25 cellular contexts compared by ENCODE assay signal in genomic region chr13:29877456-29878096, GRCh38. TPM values are rescaled to one million over a fixed set of nuclear protein-coding genes. Genes with fewer than 3 reads are reported as not detected.
DNase-seq lines count a peak whose midpoint lies in the region; ATAC-seq and TF ChIP-seq lines count a peak whose summit lies in the region.
"Had no signal": no experiment of that assay in that cellular context is flagged by ENCODE, and none has a peak within 500 bp of the region (broad histone marks: within the 10 kb centered on the region; RNA-seq: fewer than 3 reads in every experiment).

No MANE protein-coding gene starts in this region.

- H3K23ac ChIP-seq in IMR-90 (ENCODE audit: low read depth, low read length), result no peak overlapping the region

- no peak overlapping the region for H4K8ac ChIP-seq in IMR-90 (ENCODE audit: low read depth in 2 of 2, low read length in 2 of 2)

- no peaks in the 10 kb centered on the region for H3K36me3 ChIP-seq in IMR-90 (ENCODE audit: control insufficient read depth, insufficient read depth, low read length)
- H3K36me3 ChIP-seq in mucosa of rectum (ENCODE audit: control insufficient read depth in 2 of 2, insufficient read depth in 2 of 2, low read length in 2 of 2), result no peaks in the 10 kb centered on the region
- H3K36me3 ChIP-seq: BLaER1, heart left ventricle, left lung, thyroid gland had no signal

- H2BK120ac ChIP-seq in IMR-90 (ENCODE audit: low read depth, low read length), result no peak overlapping the region

- H3K9ac ChIP-seq in IMR-90 (ENCODE audit: low read depth, low read length), result no peak overlapping the region
- no peak overlapping the region for H3K9ac ChIP-seq in mucosa of rectum (ENCODE audit: low read depth in 1 of 2, low read length in 2 of 2)
- H3K9ac ChIP-seq: BLaER1, KMS-11 had no signal

- H3K4me3 Mint-ChIP-seq in Calu3 (ENCODE audit: low read depth, unreplicated experiment) (peak overlapping the region; percentile 13), endothelial cell (ENCODE audit: unreplicated experiment) (no peak overlapping the region)
- H3K4me3 Mint-ChIP-seq: activated CD8-positive, alpha-beta T cell treated with anti-CD3 and anti-CD28 coated beads for 36 hours; effector memory CD8-positive, alpha-beta T cell; H9; natural killer cell; stimulated activated naive CD8-positive, alpha-beta T cell treated with anti-CD3 and anti-CD28 coated beads, Interleukin-15, amount 100 ng/mL, for 72 hours; T-helper 1 cell treated with Interleukin-12 subunit alpha and Interleukin-12 subunit beta and Interleukin-4 antibody, amounts not matched to agents 30 μg/mL and 1 μg/mL, for 36 hours had no signal

- CTCF ChIA-PET in Calu3 (lab: Charles Lee), result interaction anchor here (1.1 kb wide), 1 partner anchor 27 kb away, joined by 4 read pairs; the partner anchor contains the start of gene UBL3
- CTCF ChIA-PET in IMR-90 (lab: Yijun Ruan, JAX), result no interaction called here

- intact Hi-C loops in Calu3 (cut with micrococcal nuclease; ENCODE audit: unreplicated experiment) (no loop called here), IMR-90 (cut with micrococcal nuclease) (no loop called here)

- in situ Hi-C loops in IMR-90 (cut with MboI; ENCODE audit: low sequenced_read_pairs), result no loop called here

- no peak overlapping the region for H2AK9ac ChIP-seq in IMR-90 (replicated peaks; ENCODE audit: low read depth, low read length, poor library complexity)

- peaks cover 4% of the 10 kb centered on the region; the same call in 1 of the 2 replicates for H3K9me1 ChIP-seq in IMR-90 (ENCODE audit: insufficient read depth, low read length)

- peaks cover 24% of the 10 kb centered on the region for H3K4me1 Mint-ChIP-seq in Calu3 (ENCODE audit: low read depth, unreplicated experiment)
- peaks cover 39% of the 10 kb centered on the region for H3K4me1 Mint-ChIP-seq in endothelial cell (ENCODE audit: unreplicated experiment)
- H3K4me1 Mint-ChIP-seq: natural killer cell; stimulated activated naive CD8-positive, alpha-beta T cell treated with anti-CD3 and anti-CD28 coated beads, Interleukin-15, amount 100 ng/mL, for 72 hours had no signal

- no peak for ATAC-seq in IMR-90 (ENCODE audit: low read depth)
- ATAC-seq in GM19455 (IDR thresholded peaks at IDR 0.05; ENCODE audit: unreplicated experiment), result no peak
- ATAC-seq in GM21360 (IDR thresholded peaks at IDR 0.05; ENCODE audit: unreplicated experiment), result no peak
- ATAC-seq: activated CD8-positive, alpha-beta T cell treated with anti-CD3 and anti-CD28 coated beads for 36 hours; activated naive CD4-positive, alpha-beta T cell treated with anti-CD3 and anti-CD28 coated beads, Interleukin-2, amount 50 U/mL, for 72 hours; effector memory CD8-positive, alpha-beta T cell; left lung; natural killer cell; stimulated activated naive CD8-positive, alpha-beta T cell treated with anti-CD3 and anti-CD28 coated beads, Interleukin-15, amount 100 ng/mL, for 72 hours had no signal

- H2BK20ac ChIP-seq in IMR-90 (ENCODE audit: low read depth, low read length), result no peak overlapping the region

- H3K27me3 Mint-ChIP-seq in Calu3 (ENCODE audit: unreplicated experiment), result no peaks in the 10 kb centered on the region
- H3K27me3 Mint-ChIP-seq in endothelial cell (ENCODE audit: unreplicated experiment), result peaks cover 2% of the 10 kb centered on the region

- dilution Hi-C loops in IMR-90 (cut with HindIII; ENCODE audit: low sequenced_read_pairs, unreplicated experiment), result no loop called here

- no peaks in the 10 kb centered on the region for H3K79me1 ChIP-seq in IMR-90 (ENCODE audit: low read depth in 1 of 2, low read length in 2 of 2)

- no peak overlapping the region for H3K4me2 ChIP-seq in IMR-90 (ENCODE audit: low read depth, low read length)
- H3K4me2 ChIP-seq: BLaER1, KMS-11 had no signal

- no peak overlapping the region for H2BK5ac ChIP-seq in IMR-90 (ENCODE audit: low read depth, low read length, poor library complexity, severe bottlenecking)

- H4K91ac ChIP-seq in IMR-90 (ENCODE audit: insufficient read depth, low read depth, low read length), result no peak overlapping the region

- H2BK15ac ChIP-seq in IMR-90 (ENCODE audit: low read depth, low read length), result no peak overlapping the region; the same call in 2 of the 3 replicates

- WGBS in IMR-90 (ENCODE audit: extremely low coverage in 2 of 2, insufficient read length in 1 of 2), 2 experiments, result 100% methylated on average over 2 of the region's 6 CpGs; no CpG with 5 or more reads in 1 of the 2 experiments

- H3K4me3 ChIP-seq in IMR-90 (ENCODE audit: insufficient read depth, low read depth, low read length), result no peak overlapping the region
- no peak overlapping the region for H3K4me3 ChIP-seq in mucosa of rectum (ENCODE audit: low read length in 2 of 2)
- H3K4me3 ChIP-seq: BLaER1, heart left ventricle, left lung, thyroid gland had no signal

- H3K9me3 ChIP-seq in IMR-90 (ENCODE audit: control insufficient read depth, insufficient read depth, low read length), result no peaks in the 10 kb centered on the region
- H3K9me3 ChIP-seq in mucosa of rectum (ENCODE audit: control insufficient read depth in 2 of 2, low read length in 2 of 2), result no peaks in the 10 kb centered on the region
- H3K9me3 ChIP-seq: BLaER1, heart left ventricle, left lung, thyroid gland had no signal

- no peak for TF ChIP-seq RAD21 in IMR-90 (IDR thresholded peaks at IDR 0.05; ENCODE audit: low read length)

- no peak for TF ChIP-seq POLR2A in IMR-90 (IDR thresholded peaks at IDR 0.05; ENCODE audit: low read depth, low read length)

- H3K27ac Mint-ChIP-seq in Calu3 (ENCODE audit: unreplicated experiment) (peak overlapping the region; percentile 40), endothelial cell (ENCODE audit: unreplicated experiment) (peak overlapping the region; percentile 68)
- H3K27ac Mint-ChIP-seq: activated CD8-positive, alpha-beta T cell treated with anti-CD3 and anti-CD28 coated beads for 36 hours; activated naive CD4-positive, alpha-beta T cell treated with anti-CD3 and anti-CD28 coated beads, Interleukin-2, amount 50 U/mL, for 72 hours; activated T-helper 2 cell treated with anti-CD3 and anti-CD28 coated beads, Interferon-gamma antibody, Interleukin-2, Interleukin-4, amounts not matched to agents 10 μg/mL and 5 μg/mL and 100 μg/mL, durations not matched to agents 14 hours and 24 hours and 36 hours; effector memory CD8-positive, alpha-beta T cell; H9; natural killer cell; stimulated activated naive CD8-positive, alpha-beta T cell treated with anti-CD3 and anti-CD28 coated beads, Interleukin-15, amount 100 ng/mL, for 72 hours; T-helper 1 cell treated with Interleukin-12 subunit alpha and Interleukin-12 subunit beta and Interleukin-4 antibody, amounts not matched to agents 30 μg/mL and 1 μg/mL, for 36 hours had no signal

- no peak overlapping the region for H3K27ac ChIP-seq in IMR-90 (ENCODE audit: insufficient read depth, low read length)
- H3K27ac ChIP-seq in mucosa of rectum (ENCODE audit: low read depth in 2 of 2, low read length in 2 of 2), result peak overlapping the region; percentile 3 to 39
- H3K27ac ChIP-seq: BLaER1, heart left ventricle, KMS-11, left lung, thyroid gland had no signal

- no peak overlapping the region for H2AFZ ChIP-seq in IMR-90 (replicated peaks; ENCODE audit: low read length, poor library complexity)

- H3K9me3 Mint-ChIP-seq in Calu3 (ENCODE audit: low read depth, unreplicated experiment) (no peaks in the 10 kb centered on the region), endothelial cell (ENCODE audit: unreplicated experiment) (no peaks in the 10 kb centered on the region)
- H3K9me3 Mint-ChIP-seq: activated CD8-positive, alpha-beta T cell treated with anti-CD3 and anti-CD28 coated beads for 36 hours; activated naive CD4-positive, alpha-beta T cell treated with anti-CD3 and anti-CD28 coated beads, Interleukin-2, amount 50 U/mL, for 72 hours; activated T-helper 2 cell treated with anti-CD3 and anti-CD28 coated beads, Interferon-gamma antibody, Interleukin-2, Interleukin-4, amounts not matched to agents 10 μg/mL and 5 μg/mL and 100 μg/mL, durations not matched to agents 14 hours and 24 hours and 36 hours; effector memory CD8-positive, alpha-beta T cell; H9; natural killer cell; stimulated activated naive CD8-positive, alpha-beta T cell treated with anti-CD3 and anti-CD28 coated beads, Interleukin-15, amount 100 ng/mL, for 72 hours; T-helper 1 cell treated with Interleukin-12 subunit alpha and Interleukin-12 subunit beta and Interleukin-4 antibody, amounts not matched to agents 30 μg/mL and 1 μg/mL, for 36 hours had no signal

- H3K18ac ChIP-seq in IMR-90 (ENCODE audit: low read depth, low read length), result no peak overlapping the region

- no peak overlapping the region for H4K5ac ChIP-seq in IMR-90 (ENCODE audit: low read depth, low read length)

- H3K4ac ChIP-seq in IMR-90 (ENCODE audit: low read depth, low read length), result peak overlapping the region; percentile 43; the same call in 1 of the 2 replicates

- BruUV-seq in Calu3 (replicated peaks; lab: Mats Ljungman, UMichigan), result no TSS peak
- no TSS peak for BruUV-seq in IMR-90 (replicated peaks; lab: Mats Ljungman, UMichigan)

- DNase-seq in Calu3 (no peak), IMR-90 (no peak), endothelial cell (ENCODE audit: low spot score) (no peak), NCI-H187 treated with DMSO at 0.1 percent for 48 hours (lab: John Stamatoyannopoulos, UW) (no peak)
- DNase-seq: activated CD8-positive, alpha-beta T cell treated with anti-CD3 and anti-CD28 coated beads for 36 hours; cortex of kidney; effector memory CD8-positive, alpha-beta T cell; foreskin fibroblast; GDM1; H9; heart left ventricle; left lung; midbrain; natural killer cell; NCI-H1694 treated with DMSO at 0.1 percent for 48 hours; stimulated activated naive CD8-positive, alpha-beta T cell treated with anti-CD3 and anti-CD28 coated beads, Interleukin-15, amount 100 ng/mL, for 72 hours; thyroid gland had no signal

- TF ChIP-seq CTCF in Calu3 (IDR thresholded peaks at IDR 0.05; ENCODE audit: unreplicated experiment) (no peak), IMR-90 (conservative IDR thresholded peaks at IDR 0.05; ENCODE audit: low read depth, low read length) (no peak), endothelial cell (IDR thresholded peaks at IDR 0.05; ENCODE audit: unreplicated experiment) (no peak)

- H3K36me3 Mint-ChIP-seq in Calu3 (ENCODE audit: insufficient read depth, unreplicated experiment) (no peaks in the 10 kb centered on the region), endothelial cell (ENCODE audit: low read depth, unreplicated experiment) (no peaks in the 10 kb centered on the region)
- H3K36me3 Mint-ChIP-seq: activated naive CD4-positive, alpha-beta T cell treated with anti-CD3 and anti-CD28 coated beads, Interleukin-2, amount 50 U/mL, for 72 hours; natural killer cell had no signal

- peaks cover 1% of the 10 kb centered on the region; the same call in 1 of the 2 replicates for H3K4me1 ChIP-seq in IMR-90 (ENCODE audit: control insufficient read depth, insufficient read depth, low read length)
- peaks cover 0 to 7% of the 10 kb centered on the region in 2 donors for H3K4me1 ChIP-seq in mucosa of rectum (ENCODE audit: control insufficient read depth in 2 of 2, insufficient read depth in 2 of 2, low read length in 2 of 2)
- H3K4me1 ChIP-seq: heart left ventricle, left lung, thyroid gland had no signal

- peaks cover 6% of the 10 kb centered on the region for H3K27me3 ChIP-seq in IMR-90 (ENCODE audit: control insufficient read depth, insufficient read depth, low read length)
- no peaks in the 10 kb centered on the region for H3K27me3 ChIP-seq in mucosa of rectum (ENCODE audit: control insufficient read depth in 2 of 2, insufficient read depth in 2 of 2, low read length in 2 of 2)
- H3K27me3 ChIP-seq: BLaER1, thyroid gland had no signal

- H4K20me1 ChIP-seq in IMR-90 (ENCODE audit: insufficient read depth, low read length), result no peaks in the 10 kb centered on the region
- H4K20me1 ChIP-seq: BLaER1 had no signal

- 0 out of 2 replicates have a peak overlapping the region, but pooled peaks have one; percentile 8 for H3K14ac ChIP-seq in IMR-90 (replicated peaks; ENCODE audit: low read depth, low read length)

- H3K56ac ChIP-seq in IMR-90 (ENCODE audit: extremely low read depth, insufficient read depth, low read length), result no peak overlapping the region

- H2AK5ac ChIP-seq in IMR-90 (ENCODE audit: low read depth, low read length), result no peak overlapping the region

- POLR2A ChIA-PET in IMR-90 (lab: Charles Lee; ENCODE audit: unreplicated experiment), result no interaction called here

RNA-seq across cellular contexts. Expression of gene UBL3, which starts 27.2 kb away (rescaled TPM):
- total RNA-seq in Calu3 (2022) (13.8 and 15.9 TPM in 2 replicates), IMR-90 (2012; rRNA removed) (19.9 and 30.3 TPM in 2 replicates), endothelial cell (ENCODE audit: unreplicated experiment) (17.1 TPM)
- 14.3 and 16.0 TPM in 2 replicates for polyA plus RNA-seq in IMR-90 (2012; rRNA removed)
- 5.7 and 6.5 TPM in 2 replicates for polyA plus RNA-seq in IMR-90 (2012; cell fraction: cytosol; rRNA removed)
- 3.5 and 7.6 TPM in 2 replicates for polyA plus RNA-seq in IMR-90 (2012; cell fraction: nucleus; rRNA removed; ENCODE audit: low replicate concordance)
